1 cellular context compared by ENCODE assay signal in the genomic region with DNA sequence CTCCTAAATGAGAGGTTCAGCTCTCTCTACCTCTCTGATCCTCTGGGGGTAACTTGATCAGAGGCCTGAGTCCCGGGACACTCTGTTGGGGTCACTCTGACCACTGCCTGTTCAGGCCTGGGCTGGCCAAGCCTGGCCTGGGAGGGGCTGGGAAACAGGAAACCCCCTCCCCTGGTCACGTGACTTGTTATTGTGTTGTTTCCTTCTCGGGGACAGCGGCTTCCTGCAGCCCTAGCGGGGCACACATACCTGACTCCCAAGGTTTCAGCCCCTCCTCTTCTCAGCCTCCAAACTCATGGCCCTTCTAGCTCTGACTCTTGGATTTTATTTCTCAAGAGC.
TF ChIP-seq lines count a peak whose summit lies in the region.

A gene with protein sequence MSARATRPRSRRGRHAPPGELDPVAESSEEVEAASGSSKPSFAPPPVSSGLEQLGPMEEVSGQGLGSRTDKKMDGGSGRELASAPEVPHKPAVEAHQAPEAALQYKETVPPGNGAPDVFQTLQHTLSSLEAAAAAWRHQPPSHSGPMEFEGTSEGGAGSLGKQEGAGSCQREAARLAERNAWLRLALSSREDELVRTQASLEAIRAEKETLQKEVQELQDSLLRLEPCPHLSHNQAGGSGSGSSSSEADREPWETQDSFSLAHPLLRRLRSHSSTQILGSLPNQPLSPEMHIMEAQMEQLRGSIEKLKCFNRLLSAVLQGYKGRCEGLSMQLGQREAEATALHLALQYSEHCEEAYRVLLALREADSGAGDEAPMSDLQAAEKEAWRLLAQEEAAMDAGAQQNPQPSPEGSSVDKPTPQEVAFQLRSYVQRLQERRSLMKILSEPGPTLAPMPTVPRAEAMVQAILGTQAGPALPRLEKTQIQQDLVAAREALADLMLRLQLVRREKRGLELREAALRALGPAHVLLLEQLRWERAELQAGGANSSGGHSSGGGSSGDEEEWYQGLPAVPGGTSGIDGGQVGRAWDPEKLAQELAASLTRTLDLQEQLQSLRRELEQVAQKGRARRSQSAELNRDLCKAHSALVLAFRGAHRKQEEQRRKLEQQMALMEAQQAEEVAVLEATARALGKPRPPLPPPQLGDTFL (minus strand): TSS at position 105 of the 339 bp plus-strand sequence. CDS start 446 bp downstream, outside the sequence.

TF ChIP-seq in endothelial cell of umbilical vein, 7 proteins besides CTCF, POLR2A, EP300 and RAD21:
- TF ChIP-seq POLR2AphosphoS5 (IDR thresholded peaks at IDR 0.05; ENCODE audit: insufficient read depth, low read depth, low read length) (peak; percentile 52), GATA2 (IDR thresholded peaks at IDR 0.05; ENCODE audit: insufficient read depth, insufficient read length, low read depth, low read length) (no peak)
